11 cellular contexts compared by ENCODE assay signal in the genomic region with DNA sequence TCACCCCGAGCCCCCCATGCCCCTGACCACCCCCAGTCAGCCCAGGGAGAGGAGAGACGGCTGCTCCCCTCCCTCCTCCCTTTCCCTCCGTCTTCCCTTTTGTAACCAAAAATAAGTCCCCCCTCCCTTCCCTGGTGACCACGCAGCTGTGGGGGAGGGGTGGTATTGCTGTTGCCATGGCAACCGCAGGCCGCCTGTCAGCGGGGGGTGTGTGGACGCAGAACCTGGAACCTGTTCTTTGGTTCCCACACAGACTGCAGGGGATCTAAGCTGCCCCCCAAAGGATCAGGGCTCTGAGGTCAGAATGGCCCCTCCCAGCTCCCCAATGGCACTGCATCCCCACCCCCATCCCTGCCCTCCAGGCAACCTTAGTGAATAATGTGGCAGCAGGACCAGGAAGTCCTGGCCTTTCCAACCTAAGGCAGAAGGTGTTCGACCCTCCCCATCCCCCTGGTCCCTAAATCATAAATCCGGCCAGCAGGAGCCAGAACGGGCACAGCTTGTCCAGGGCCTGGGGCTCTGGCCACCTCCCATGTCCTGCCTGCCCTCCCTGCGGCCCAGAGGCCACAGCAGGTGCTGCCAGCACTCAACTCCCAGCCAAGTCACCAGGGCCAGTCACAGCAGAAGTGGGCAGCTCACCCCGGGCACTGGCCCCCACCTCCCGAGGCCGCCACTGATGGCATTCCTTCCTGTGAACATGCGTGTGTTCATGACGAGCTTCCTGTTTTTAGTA. TPM values are rescaled to one million over a fixed set of nuclear protein-coding genes. Genes with fewer than 3 reads are reported as not detected.
A peak's percentile ranks its signal among the peaks of the same experiment; 100 is the strongest.
DNase-seq lines count a peak whose midpoint lies in the region; ATAC-seq, FAIRE-seq and TF ChIP-seq lines count a peak whose summit lies in the region.
"Had no signal": no experiment of that assay in that cellular context is flagged by ENCODE, and none has a peak within 500 bp of the region (broad histone marks: within the 10 kb centered on the region; RNA-seq: fewer than 3 reads in every experiment).

No MANE protein-coding gene starts in this region.

- FAIRE-seq in frontal cortex (lab: Jason Lieb, UNC): no peak

- no peaks in the 10 kb centered on the region for H4K20me1 ChIP-seq in osteoblast (ENCODE audit: insufficient read depth, low read length)

- no peak overlapping the region for H2AFZ ChIP-seq in osteoblast (ENCODE audit: low read length)

- peaks cover 20% of the 10 kb centered on the region for H3K27me3 ChIP-seq in osteoblast (ENCODE audit: insufficient read depth, low read length)

- no peak for ATAC-seq in GM21390 (IDR thresholded peaks at IDR 0.05; ENCODE audit: unreplicated experiment)
- ATAC-seq in esophagus mucosa: no peak

- H3K9me3 ChIP-seq in osteoblast (ENCODE audit: low read depth, low read length): no peaks in the 10 kb centered on the region

- H3K4me2 ChIP-seq in osteoblast (ENCODE audit: insufficient read depth, low read length): no peak overlapping the region
- H3K4me2 ChIP-seq: KMS-11 had no signal

- no peak for TF ChIP-seq CTCF in GM10248 (IDR thresholded peaks at IDR 0.05; ENCODE audit: control extremely low read depth, extremely low read depth, low read depth, missing control alignments)
- TF ChIP-seq CTCF in osteoblast (IDR thresholded peaks at IDR 0.05; ENCODE audit: extremely low read depth, low read depth, low read length): no peak
- no peak for TF ChIP-seq CTCF in coronary artery (IDR thresholded peaks at IDR 0.05)

- H3K27ac ChIP-seq in osteoblast (ENCODE audit: low read depth, low read length) (no peak overlapping the region), coronary artery (no peak overlapping the region)
- H3K27ac ChIP-seq: KMS-11 had no signal

- CTCF ChIA-PET in GM10248 (lab: Yijun Ruan, JAX): interaction anchor here (0.7 to 1.6 kb wide), 2 partner anchors 23 to 259 kb away, joined by 3 to 4 read pairs; no protein-coding TSS in a partner anchor

- no peaks in the 10 kb centered on the region for H3K4me1 ChIP-seq in osteoblast (ENCODE audit: insufficient read depth, low read length)

- no peaks in the 10 kb centered on the region for H3K79me2 ChIP-seq in osteoblast (ENCODE audit: insufficient read depth, low read length)

- H3K36me3 ChIP-seq in osteoblast (ENCODE audit: insufficient read depth, low read length): no peaks in the 10 kb centered on the region

- POLR2A ChIA-PET in GM10248 (lab: Yijun Ruan, JAX): no interaction called here

- H3K4me3 ChIP-seq in osteoblast (ENCODE audit: insufficient read depth, low read length): no peak overlapping the region
- no peak overlapping the region for H3K4me3 ChIP-seq in coronary artery

- DNase-seq in GM10248 (ENCODE audit: extremely low spot score) (peak; percentile 35), NCI-H69 (lab: John Stamatoyannopoulos, UW) (peak; percentile 42), frontal cortex (ENCODE audit: low spot score in 2 of 2) (peak; percentile 26 to 72), osteoblast (ENCODE audit: insufficient read length, low spot score, missing footprints) (peak; percentile 48), NOMO-1 (lab: John Stamatoyannopoulos, UW; ENCODE audit: unreplicated experiment in 2 of 2) (no peak), coronary artery (ENCODE audit: low spot score) (no peak)
- DNase-seq: activated B cell treated with CpG ODN at 0.5 μM for 24 hours had no signal

RNA-seq across cellular contexts. Expression of a gene that starts 12.0 kb away (rescaled TPM):
- total RNA-seq in frontal cortex (0.41 TPM), osteoblast (not detected in 2 replicates), esophagus mucosa (0.36 TPM)
- total RNA-seq: activated B cell treated with CpG ODN at 0.5 μM for 24 hours, epithelial cell of proximal tubule had no signal

Comparison
In these comparisons a context has a peak if more than half of its experiments do, and no peak if none do; other contexts are left out.
1. DNase-seq: peak in GM10248 (single experiment), NCI-H69 (single experiment), frontal cortex (2 of 2) and osteoblast (single experiment); none in NOMO-1 (0 of 2) and coronary artery (single experiment).